20 cellular contexts compared by ENCODE assay signal in the genomic region with DNA sequence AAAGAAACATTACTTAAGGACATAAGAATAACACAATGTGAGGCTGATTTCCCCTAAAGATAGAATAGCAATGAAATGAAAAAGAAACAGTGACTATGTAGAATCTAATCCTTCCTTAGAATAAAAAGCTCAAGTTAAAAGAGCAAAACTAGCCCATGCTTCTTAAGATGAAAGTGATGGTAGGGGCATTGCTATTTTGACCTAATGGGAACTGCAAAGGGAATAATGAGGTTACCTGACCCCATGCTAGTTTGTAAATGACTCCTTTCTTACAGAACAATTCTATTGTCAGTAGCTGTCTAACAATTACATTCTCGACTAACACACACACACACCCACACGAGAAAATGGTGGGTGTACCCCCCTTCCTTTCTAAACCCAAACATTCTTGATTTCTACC.
A peak's percentile ranks its signal among the peaks of the same experiment; 100 is the strongest.
DNase-seq lines count a peak whose midpoint lies in the region; ATAC-seq and TF ChIP-seq lines count a peak whose summit lies in the region.
"Had no signal": no experiment of that assay in that cellular context is flagged by ENCODE, and none has a peak within 500 bp of the region (broad histone marks: within the 10 kb centered on the region; RNA-seq: fewer than 3 reads in every experiment).

No MANE protein-coding gene starts in this region.

- H3K9me3 ChIP-seq in CD8-positive, alpha-beta memory T cell (ENCODE audit: low read length), result no peaks in the 10 kb centered on the region

- H3K4me3 Mint-ChIP-seq in nephron progenitor cell, result peak overlapping the region; percentile 60
- H3K4me3 Mint-ChIP-seq in CD8-positive, alpha-beta memory T cell, result no peak overlapping the region
- H3K4me3 Mint-ChIP-seq: HFFc6 had no signal

- no peaks in the 10 kb centered on the region for H3K27me3 ChIP-seq in H7 (ENCODE audit: control insufficient read depth, insufficient read depth, low read length)
- no peaks in the 10 kb centered on the region for H3K27me3 ChIP-seq in CD8-positive, alpha-beta memory T cell (ENCODE audit: insufficient read depth, low read length, poor library complexity, severe bottlenecking)

- no peak overlapping the region for H3K4me3 ChIP-seq in H7 (ENCODE audit: insufficient read depth, low read depth, low read length)
- H3K4me3 ChIP-seq in CD8-positive, alpha-beta memory T cell (ENCODE audit: low read length), result no peak overlapping the region

- H3K4me1 ChIP-seq in CD8-positive, alpha-beta memory T cell (ENCODE audit: insufficient read depth, low read length), result no peaks in the 10 kb centered on the region

- peak; percentile 12 for DNase-seq in H7
- DNase-seq in NCI-H69 (lab: John Stamatoyannopoulos, UW), result peak; percentile 22
- DNase-seq in iPS DF 19.7 (ENCODE audit: low read depth, low spot score), result peak; percentile 25
- DNase-seq in nephron progenitor cell, result no peak
- DNase-seq in stimulated activated CD4-positive, alpha-beta T cell treated with anti-CD3 and anti-CD28 coated beads, Interleukin-2, amount 100 ng/mL, for 24 hours, result no peak
- DNase-seq in CD8-positive, alpha-beta memory T cell, result no peak
- DNase-seq in NCI-H446 treated with DMSO at 0.1 percent for 48 hours (lab: John Stamatoyannopoulos, UW), result no peak
- DNase-seq: AML-193; C1 segment of cervical spinal cord; GDM1; HFFc6; KG1; NCI-H1092; NCI-H2029 treated with DMSO at 0.1 percent for 48 hours; NCI-H2171 treated with DMSO at 0.1 percent for 48 hours; NCI-H446; NCI-H526 treated with DMSO at 0.1 percent for 48 hours; NK-92 treated with Interleukin-12 subunit alpha and Interleukin-12 subunit beta, amount 100 ng/mL, for 24 hours had no signal

- no peaks in the 10 kb centered on the region for H3K36me3 ChIP-seq in H7 (replicated peaks; ENCODE audit: control insufficient read depth, insufficient read depth, low read length)
- no peaks in the 10 kb centered on the region for H3K36me3 ChIP-seq in CD8-positive, alpha-beta memory T cell (ENCODE audit: insufficient read depth, low read length)

- no peak overlapping the region for H3K27ac ChIP-seq in CD8-positive, alpha-beta memory T cell (ENCODE audit: low read depth, low read length)

- H3K4me1 Mint-ChIP-seq in nephron progenitor cell, result peaks cover 37% of the 10 kb centered on the region
- H3K4me1 Mint-ChIP-seq in CD8-positive, alpha-beta memory T cell, result no peaks in the 10 kb centered on the region

- peaks cover 12% of the 10 kb centered on the region for H3K36me3 Mint-ChIP-seq in nephron progenitor cell (ENCODE audit: low read depth)
- no peaks in the 10 kb centered on the region for H3K36me3 Mint-ChIP-seq in CD8-positive, alpha-beta memory T cell

- no peak for ATAC-seq in HG03469 (IDR thresholded peaks at IDR 0.05; ENCODE audit: unreplicated experiment)
- ATAC-seq: Panc1 had no signal

- peak overlapping the region; percentile 11 for H3K27ac Mint-ChIP-seq in nephron progenitor cell
- no peak overlapping the region for H3K27ac Mint-ChIP-seq in CD8-positive, alpha-beta memory T cell
- H3K27ac Mint-ChIP-seq: HFFc6 had no signal

- TF ChIP-seq CTCF in nephron progenitor cell (IDR thresholded peaks at IDR 0.05), result no peak

- POLR2A ChIA-PET in CD8-positive, alpha-beta memory T cell (lab: Charles Lee), result no interaction called here

- CTCF ChIA-PET in CD8-positive, alpha-beta memory T cell (lab: Charles Lee), result no interaction called here

- peaks cover 4% of the 10 kb centered on the region for H3K27me3 Mint-ChIP-seq in nephron progenitor cell (ENCODE audit: low read depth, poor library complexity)
- H3K27me3 Mint-ChIP-seq in CD8-positive, alpha-beta memory T cell, result no peaks in the 10 kb centered on the region

- H3K9me3 Mint-ChIP-seq in nephron progenitor cell, result peaks cover 10% of the 10 kb centered on the region
- H3K9me3 Mint-ChIP-seq in CD8-positive, alpha-beta memory T cell, result peaks cover 0 to 7% (median 5%) of the 10 kb centered on the region in 5 donors

Comparison
In these comparisons a context has a peak if more than half of its experiments do, and no peak if none do; other contexts are left out.
1. DNase-seq: peak in H7 (single experiment), NCI-H69 (single experiment) and iPS DF 19.7 (single experiment); none in nephron progenitor cell (single experiment), stimulated activated CD4-positive, alpha-beta T cell treated with anti-CD3 and anti-CD28 coated beads, Interleukin-2, amount 100 ng/mL, for 24 hours (0 of 2), CD8-positive, alpha-beta memory T cell (0 of 5) and NCI-H446 treated with DMSO at 0.1 percent for 48 hours (single experiment).